ENCODE assay signal across 9 cellular contexts in the genomic region with DNA sequence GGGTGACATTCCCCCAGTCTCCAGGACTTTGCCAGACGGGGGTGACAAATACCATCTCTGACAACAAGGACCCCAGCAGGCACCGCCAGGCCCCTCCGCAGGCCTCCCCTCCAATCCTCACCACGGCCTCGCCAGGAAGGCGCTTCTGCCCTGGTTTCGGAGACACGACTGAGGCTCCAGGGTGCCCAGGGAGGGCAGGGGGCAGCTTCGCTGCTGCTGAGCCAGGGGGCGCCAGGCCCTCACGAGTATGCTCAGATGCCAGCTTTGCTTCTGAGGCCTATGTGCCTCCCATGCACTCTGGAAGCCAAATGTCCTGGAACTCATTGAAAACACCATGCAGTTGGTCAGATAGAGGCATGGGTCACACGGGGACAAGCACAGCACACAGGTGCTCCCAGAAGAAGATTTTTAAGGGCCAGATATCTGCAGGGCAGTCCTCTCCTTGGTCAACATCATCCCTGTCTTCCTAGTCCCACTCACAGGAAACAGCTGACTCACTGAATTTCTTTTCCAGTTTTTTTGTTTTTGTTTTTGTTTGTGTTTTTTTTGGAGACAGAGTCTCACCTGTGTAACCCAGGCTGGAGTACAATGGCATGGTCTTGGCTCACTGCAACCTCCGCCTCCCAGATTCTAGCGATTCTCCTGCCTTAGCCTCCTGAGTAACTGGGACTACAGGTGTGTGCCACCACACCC. TPM values are rescaled to one million over a fixed set of nuclear protein-coding genes. Genes with fewer than 3 reads are reported as not detected.
DNase-seq lines count a peak whose midpoint lies in the region; ATAC-seq and TF ChIP-seq lines count a peak whose summit lies in the region.
"Had no signal": no experiment of that assay in that cellular context is flagged by ENCODE, and none has a peak within 500 bp of the region (broad histone marks: within the 10 kb centered on the region; RNA-seq: fewer than 3 reads in every experiment).

No MANE protein-coding gene starts in this region.

- no peak overlapping the region for H3K27ac Mint-ChIP-seq in activated T-cell treated with anti-CD3 and anti-CD28 coated beads, Interleukin-2, amount 50 U/mL, for 24 hours
- peak overlapping the region; percentile 70 for H3K27ac Mint-ChIP-seq in stimulated activated memory B cell treated with anti-CD40 and anti-IgM and Interleukin-4, amounts not matched to agents 10 μg/mL and 1 μg/mL and 100 μg/mL, for 72 hours
- H3K27ac Mint-ChIP-seq: activated naive CD8-positive, alpha-beta T cell had no signal

- H3K9me3 Mint-ChIP-seq in activated T-cell treated with anti-CD3 and anti-CD28 coated beads, Interleukin-2, amount 50 U/mL, for 24 hours, result no peaks in the 10 kb centered on the region
- H3K9me3 Mint-ChIP-seq in stimulated activated memory B cell treated with anti-CD40 and anti-IgM and Interleukin-4, amounts not matched to agents 10 μg/mL and 1 μg/mL and 100 μg/mL, for 72 hours, result no peaks in the 10 kb centered on the region

- TF ChIP-seq POLR2A in erythroblast (IDR thresholded peaks at IDR 0.05; ENCODE audit: low read length), result no peak

- H3K4me3 Mint-ChIP-seq in activated T-cell treated with anti-CD3 and anti-CD28 coated beads, Interleukin-2, amount 50 U/mL, for 24 hours, result no peak overlapping the region
- H3K4me3 Mint-ChIP-seq in stimulated activated memory B cell treated with anti-CD40 and anti-IgM and Interleukin-4, amounts not matched to agents 10 μg/mL and 1 μg/mL and 100 μg/mL, for 72 hours, result no peak overlapping the region
- H3K4me3 Mint-ChIP-seq: activated naive CD8-positive, alpha-beta T cell had no signal

- peak; percentile 49 for DNase-seq in activated T-cell treated with anti-CD3 and anti-CD28 coated beads, Interleukin-2, amount 50 U/mL, for 1 hour
- no peak for DNase-seq in activated T-cell treated with anti-CD3 and anti-CD28 coated beads, Interleukin-2, amount 50 U/mL, for 24 hours
- peak; percentile 36 for DNase-seq in SK-MEL-5 (ENCODE audit: low read depth, low spot score)
- peak; percentile 36 to 38 for DNase-seq in erythroblast (lab: John Stamatoyannopoulos, UW)
- DNase-seq in GOT3 (lab: John Stamatoyannopoulos, UW), result no peak

- no peaks in the 10 kb centered on the region for H3K27me3 Mint-ChIP-seq in activated T-cell treated with anti-CD3 and anti-CD28 coated beads, Interleukin-2, amount 50 U/mL, for 24 hours
- H3K27me3 Mint-ChIP-seq in stimulated activated memory B cell treated with anti-CD40 and anti-IgM and Interleukin-4, amounts not matched to agents 10 μg/mL and 1 μg/mL and 100 μg/mL, for 72 hours, result no peaks in the 10 kb centered on the region
- H3K27me3 Mint-ChIP-seq: activated naive CD8-positive, alpha-beta T cell had no signal

- no peaks in the 10 kb centered on the region for H3K36me3 Mint-ChIP-seq in activated T-cell treated with anti-CD3 and anti-CD28 coated beads, Interleukin-2, amount 50 U/mL, for 24 hours (ENCODE audit: low read depth)
- peaks cover 18% of the 10 kb centered on the region for H3K36me3 Mint-ChIP-seq in stimulated activated memory B cell treated with anti-CD40 and anti-IgM and Interleukin-4, amounts not matched to agents 10 μg/mL and 1 μg/mL and 100 μg/mL, for 72 hours
- H3K36me3 Mint-ChIP-seq: activated naive CD8-positive, alpha-beta T cell had no signal

- ATAC-seq in stimulated activated memory B cell treated with anti-CD40 and anti-IgM and Interleukin-4, amounts not matched to agents 10 μg/mL and 1 μg/mL and 100 μg/mL, for 72 hours, result no peak
- ATAC-seq in GM18520 (IDR thresholded peaks at IDR 0.05; ENCODE audit: unreplicated experiment) (no peak), GM19463 (IDR thresholded peaks at IDR 0.05; ENCODE audit: unreplicated experiment) (no peak)

- in situ Hi-C loops in SK-MEL-5 (cut with HindIII; ENCODE audit: low pct_unique_long_range_greater_than_20kb, low sequenced_read_pairs), result no loop called here

- H3K4me1 Mint-ChIP-seq in activated T-cell treated with anti-CD3 and anti-CD28 coated beads, Interleukin-2, amount 50 U/mL, for 24 hours (ENCODE audit: low read depth), result peaks cover 8% of the 10 kb centered on the region
- H3K4me1 Mint-ChIP-seq in stimulated activated memory B cell treated with anti-CD40 and anti-IgM and Interleukin-4, amounts not matched to agents 10 μg/mL and 1 μg/mL and 100 μg/mL, for 72 hours, result peaks cover 13% of the 10 kb centered on the region

RNA-seq across cellular contexts. Expression of gene BID, which starts 19.9 kb away (rescaled TPM):
- 62.1 and 81.7 TPM in 2 replicates for total RNA-seq in SK-MEL-5 (2014; rRNA removed; shearing (Covaris generic))
- 97.0 and 98.0 TPM in 2 replicates for polyA plus RNA-seq in SK-MEL-5 (2015; cell fraction: cytosol; rRNA removed)
- polyA plus RNA-seq in SK-MEL-5 (2015; cell fraction: nucleus; rRNA removed), result 13.8 and 19.3 TPM in 2 replicates

Comparison
In these comparisons a context has a peak if more than half of its experiments do, and no peak if none do; other contexts are left out.
1. DNase-seq: peak in activated T-cell treated with anti-CD3 and anti-CD28 coated beads, Interleukin-2, amount 50 U/mL, for 1 hour (single experiment), SK-MEL-5 (single experiment) and erythroblast (2 of 2); none in activated T-cell treated with anti-CD3 and anti-CD28 coated beads, Interleukin-2, amount 50 U/mL, for 24 hours (single experiment) and GOT3 (single experiment).